In genomic region chr7:101235050-101235449, GRCh38 we compare ENCODE assay signal across 12 cellular contexts. TPM values are rescaled to one million over a fixed set of nuclear protein-coding genes. Genes with fewer than 3 reads are reported as not detected.
DNase-seq lines count a peak whose midpoint lies in the region; ATAC-seq and TF ChIP-seq lines count a peak whose summit lies in the region.
"Had no signal": no experiment of that assay in that cellular context is flagged by ENCODE, and none has a peak within 500 bp of the region (broad histone marks: within the 10 kb centered on the region; RNA-seq: fewer than 3 reads in every experiment).

No MANE protein-coding gene starts in this region.

- H3K36me3 ChIP-seq in effector memory CD4-positive, alpha-beta T cell (ENCODE audit: control insufficient read depth, insufficient read depth, low read length): peaks cover 28% of the 10 kb centered on the region

- DNase-seq in GM10266 (ENCODE audit: extremely low spot score): no peak
- DNase-seq in SK-MEL-5 (ENCODE audit: low read depth, low spot score): peak; percentile 47
- no peak for DNase-seq in fibroblast of villous mesenchyme (ENCODE audit: low read depth)
- DNase-seq in effector memory CD4-positive, alpha-beta T cell: no peak
- no peak for DNase-seq in GM13977 (ENCODE audit: low spot score)
- no peak for DNase-seq in activated CD4-positive, alpha-beta T cell treated with anti-CD3 and anti-CD28 coated beads, Interleukin-2, amount 50 U/mL, for 4 hours
- DNase-seq: caudate nucleus, NCI-H1436, SW 1271 had no signal

- peak overlapping the region; percentile 84; the same call in 1 of the 2 replicates for H3K27ac ChIP-seq in 22Rv1
- H3K27ac ChIP-seq in effector memory CD4-positive, alpha-beta T cell (ENCODE audit: insufficient read depth, low read length, poor library complexity, severe bottlenecking): no peak overlapping the region
- H3K27ac ChIP-seq: parathyroid adenoma had no signal

- no peaks in the 10 kb centered on the region for H3K4me1 ChIP-seq in effector memory CD4-positive, alpha-beta T cell (ENCODE audit: control insufficient read depth, insufficient read depth, low read length, poor library complexity, severe bottlenecking)

- ATAC-seq in GM21717 (IDR thresholded peaks at IDR 0.05; ENCODE audit: unreplicated experiment): no peak

- H3K27me3 ChIP-seq in effector memory CD4-positive, alpha-beta T cell (replicated peaks; ENCODE audit: control insufficient read depth, insufficient read depth, low read length, poor library complexity, severe bottlenecking): no peaks in the 10 kb centered on the region

- TF ChIP-seq CTCF in 22Rv1 (IDR thresholded peaks at IDR 0.05): peak; percentile 54
- TF ChIP-seq CTCF in GM10266 (IDR thresholded peaks at IDR 0.05; ENCODE audit: control insufficient read depth, insufficient read depth, low read depth, missing control alignments): peak; percentile 30
- peak; percentile 38 for TF ChIP-seq CTCF in fibroblast of villous mesenchyme (IDR thresholded peaks at IDR 0.05; ENCODE audit: insufficient read depth, low read depth, low read length)
- TF ChIP-seq CTCF in GM13977 (IDR thresholded peaks at IDR 0.05; ENCODE audit: extremely low read depth, insufficient read depth, missing control alignments): no peak

- H3K4me3 ChIP-seq in fibroblast of villous mesenchyme (ENCODE audit: low read depth, low read length): no peak overlapping the region
- no peak overlapping the region for H3K4me3 ChIP-seq in effector memory CD4-positive, alpha-beta T cell (ENCODE audit: insufficient read depth, low read depth, low read length, poor library complexity, severe bottlenecking)

- in situ Hi-C loops in SK-MEL-5 (cut with HindIII; ENCODE audit: low pct_unique_long_range_greater_than_20kb, low sequenced_read_pairs): no loop called here
- in situ Hi-C loops in GM13977 (cut with MboI; ENCODE audit: low pct_unique_long_range_greater_than_20kb, low sequenced_read_pairs, unreplicated experiment): no loop called here

- no peaks in the 10 kb centered on the region for H3K9me3 ChIP-seq in effector memory CD4-positive, alpha-beta T cell (ENCODE audit: control insufficient read depth, low read length)

RNA-seq across cellular contexts. Expression of gene CLDN15, which starts 2.6 kb away (rescaled TPM):
- total RNA-seq in SK-MEL-5 (2014; rRNA removed; shearing (Covaris generic)): 8.4 and 9.2 TPM in 2 replicates
- 15.0 and 26.3 TPM in 2 replicates for polyA plus RNA-seq in SK-MEL-5 (2015; cell fraction: cytosol; rRNA removed)
- polyA plus RNA-seq in SK-MEL-5 (2015; cell fraction: nucleus; rRNA removed): 164 and 165 TPM in 2 replicates
- 3.2 and 4.7 TPM in 2 replicates for total RNA-seq in fibroblast of villous mesenchyme

RNA-seq across cellular contexts. Expression of gene FIS1, which starts 9.8 kb away (rescaled TPM):
- 252 and 310 TPM in 2 replicates for total RNA-seq in SK-MEL-5 (2014; rRNA removed; shearing (Covaris generic))
- polyA plus RNA-seq in SK-MEL-5 (2015; cell fraction: cytosol; rRNA removed): 332 and 485 TPM in 2 replicates
- polyA plus RNA-seq in SK-MEL-5 (2015; cell fraction: nucleus; rRNA removed): 156 and 206 TPM in 2 replicates
- 123 and 134 TPM in 2 replicates for total RNA-seq in fibroblast of villous mesenchyme

RNA-seq across cellular contexts. Expression of gene ZNHIT1, which starts 17.1 kb away (rescaled TPM):
- 211 and 241 TPM in 2 replicates for total RNA-seq in SK-MEL-5 (2014; rRNA removed; shearing (Covaris generic))
- polyA plus RNA-seq in SK-MEL-5 (2015; cell fraction: cytosol; rRNA removed): 120 and 185 TPM in 2 replicates
- 54.5 and 74.8 TPM in 2 replicates for polyA plus RNA-seq in SK-MEL-5 (2015; cell fraction: nucleus; rRNA removed)
- total RNA-seq in fibroblast of villous mesenchyme: 75.6 and 92.1 TPM in 2 replicates

RNA-seq across cellular contexts. Expression of gene PLOD3, which starts 17.7 kb away (rescaled TPM):
- total RNA-seq in SK-MEL-5 (2014; rRNA removed; shearing (Covaris generic)): 275 and 325 TPM in 2 replicates
- 876 and 962 TPM in 2 replicates for polyA plus RNA-seq in SK-MEL-5 (2015; cell fraction: cytosol; rRNA removed)
- polyA plus RNA-seq in SK-MEL-5 (2015; cell fraction: nucleus; rRNA removed): 346 and 455 TPM in 2 replicates
- total RNA-seq in fibroblast of villous mesenchyme: 89.9 and 90.2 TPM in 2 replicates

RNA-seq across cellular contexts. Expression of gene MOGAT3, which starts 34.2 kb away (rescaled TPM):
- total RNA-seq in SK-MEL-5 (2014; rRNA removed; shearing (Covaris generic)): not detected in 2 replicates
- polyA plus RNA-seq in SK-MEL-5 (2015; cell fraction: cytosol; rRNA removed): not detected in 2 replicates
- not detected in 2 replicates for polyA plus RNA-seq in SK-MEL-5 (2015; cell fraction: nucleus; rRNA removed)
- total RNA-seq in fibroblast of villous mesenchyme: not detected in 2 replicates
